Comparison of ENCODE assay signal across 12 cellular contexts in the genomic region with DNA sequence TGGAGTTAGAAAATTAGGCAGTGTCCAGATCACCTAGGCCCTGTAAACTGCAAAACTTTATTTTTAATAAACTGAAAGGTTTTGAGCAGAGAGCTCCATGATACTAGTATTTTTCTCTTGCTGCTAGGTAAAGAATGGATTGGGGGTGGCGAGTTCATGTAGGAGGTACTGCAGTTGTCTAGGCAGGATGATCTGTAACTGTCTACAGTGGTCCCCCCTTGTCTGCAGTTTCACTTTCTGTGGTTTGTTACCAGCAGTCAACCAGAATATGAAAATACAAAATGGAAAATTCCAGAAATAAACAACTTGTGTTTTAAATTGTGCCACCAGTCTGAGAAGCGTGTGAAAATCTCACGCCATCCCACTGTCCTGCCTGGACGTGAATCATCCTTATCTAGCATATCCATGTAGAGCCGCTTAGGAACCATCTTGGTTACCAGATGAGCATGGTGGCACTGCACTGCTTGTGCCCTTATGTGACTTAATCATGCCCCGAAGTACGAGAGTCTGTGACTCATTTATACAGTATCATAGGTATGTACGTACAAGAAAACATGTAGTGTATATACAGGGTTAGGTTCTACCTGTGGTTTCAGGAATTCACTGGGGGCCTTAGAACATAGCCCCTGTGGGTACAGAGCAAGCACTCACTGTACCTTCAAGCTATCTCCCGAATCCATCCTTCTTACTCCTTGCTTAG.
DNase-seq lines count a peak whose midpoint lies in the region; ATAC-seq, FAIRE-seq and TF ChIP-seq lines count a peak whose summit lies in the region.
"Had no signal": no experiment of that assay in that cellular context is flagged by ENCODE, and none has a peak within 500 bp of the region (broad histone marks: within the 10 kb centered on the region; RNA-seq: fewer than 3 reads in every experiment).

No MANE protein-coding gene starts in this region.

- DNase-seq in activated CD4-positive, CD25-positive, alpha-beta regulatory T cell (lab: John Stamatoyannopoulos, UW): no peak
- DNase-seq in RKO (ENCODE audit: low spot score) (peak; percentile 49), keratinocyte (ENCODE audit: low read depth, low spot score) (no peak), GM10248 (ENCODE audit: extremely low spot score) (no peak)
- DNase-seq: heart right ventricle, NCI-H2081 treated with DMSO at 0.1 percent for 48 hours had no signal

- no peaks in the 10 kb centered on the region for H3K27me3 ChIP-seq in keratinocyte (ENCODE audit: control insufficient read depth, extremely low read depth, insufficient read depth, low read length)
- H3K27me3 ChIP-seq: heart right ventricle had no signal

- no peaks in the 10 kb centered on the region for H3K9me3 ChIP-seq in keratinocyte (ENCODE audit: control insufficient read depth, low read depth, low read length)
- H3K9me3 ChIP-seq: heart right ventricle had no signal

- no peaks in the 10 kb centered on the region for H3K79me2 ChIP-seq in keratinocyte (ENCODE audit: control insufficient read depth, insufficient read depth, low read length)

- H3K4me3 ChIP-seq in keratinocyte (ENCODE audit: control insufficient read depth in 2 of 3, extremely low read depth in 1 of 3, insufficient read depth in 2 of 3, low read depth in 1 of 3, low read length in 3 of 3): no peak overlapping the region
- H3K4me3 ChIP-seq: heart right ventricle had no signal

- no peaks in the 10 kb centered on the region for H4K20me1 ChIP-seq in keratinocyte (ENCODE audit: control insufficient read depth, extremely low read depth, insufficient read depth, low read length)

- H3K27ac ChIP-seq in keratinocyte (ENCODE audit: control insufficient read depth, insufficient read depth, low read length): no peak overlapping the region
- H3K27ac ChIP-seq: heart right ventricle, VCaP had no signal

- POLR2A ChIA-PET in GM10248 (lab: Yijun Ruan, JAX): no interaction called here

- peak; percentile 17 to 43 for ATAC-seq in activated CD4-positive, CD25-positive, alpha-beta regulatory T cell treated with anti-CD3 and anti-CD28 coated beads, Interleukin-2, amount 50 U/mL, for 24 hours
- ATAC-seq in HG02623 (IDR thresholded peaks at IDR 0.05; ENCODE audit: unreplicated experiment) (peak; percentile 51), HG03095 (IDR thresholded peaks at IDR 0.05; ENCODE audit: unreplicated experiment) (no peak), HG03039 (IDR thresholded peaks at IDR 0.05; ENCODE audit: unreplicated experiment) (no peak)

- FAIRE-seq in keratinocyte (lab: Jason Lieb, UNC): peak; percentile 66
- FAIRE-seq: A204.1 had no signal

- peaks cover 1 to 4% of the 10 kb centered on the region in 2 experiments for H3K36me3 ChIP-seq in keratinocyte (ENCODE audit: control insufficient read depth in 2 of 2, extremely low read depth in 1 of 2, insufficient read depth in 2 of 2, low read length in 2 of 2)

- TF ChIP-seq CTCF in keratinocyte (optimal IDR thresholded peaks at IDR 0.05 in 1 of 3, IDR thresholded peaks at IDR 0.05 in 1 of 3, conservative IDR thresholded peaks at IDR 0.05 in 1 of 3; ENCODE audit: extremely low read depth in 1 of 3, insufficient read depth in 2 of 3, low read length in 3 of 3) (no peak), GM10248 (IDR thresholded peaks at IDR 0.05; ENCODE audit: control extremely low read depth, extremely low read depth, low read depth, missing control alignments) (no peak)

- dilution Hi-C loops in keratinocyte (cut with MboI; ENCODE audit: extremely low pct_ligation_motif_present, low sequenced_read_pairs): no loop called here

- H3K9ac ChIP-seq in keratinocyte (ENCODE audit: control insufficient read depth, extremely low read depth, insufficient read depth, low read length): no peak overlapping the region

- H3K9me1 ChIP-seq in keratinocyte (ENCODE audit: control insufficient read depth, extremely low read depth, insufficient read depth, low read length): no peaks in the 10 kb centered on the region

- H3K4me2 ChIP-seq in keratinocyte (ENCODE audit: control insufficient read depth, extremely low read depth, insufficient read depth, low read depth, low read length): no peak overlapping the region

- H2AFZ ChIP-seq in keratinocyte (ENCODE audit: control insufficient read depth, low read length): no peak overlapping the region

- H3K4me1 ChIP-seq in keratinocyte (ENCODE audit: control insufficient read depth, extremely low read depth, insufficient read depth, low read length): peaks cover 6% of the 10 kb centered on the region

- CTCF ChIA-PET in GM10248 (lab: Yijun Ruan, JAX): interaction anchor here (1.5 kb wide), 1 partner anchor 10 kb away, joined by 4 read pairs; no protein-coding TSS in a partner anchor

Comparison
In these comparisons a context has a peak if more than half of its experiments do, and no peak if none do; other contexts are left out.
1. ATAC-seq: peak in activated CD4-positive, CD25-positive, alpha-beta regulatory T cell treated with anti-CD3 and anti-CD28 coated beads, Interleukin-2, amount 50 U/mL, for 24 hours (2 of 2) and HG02623 (single experiment); none in HG03095 (single experiment) and HG03039 (single experiment).